Comparison of ENCODE assay signal across 22 cellular contexts in genomic region chrX:42248226-42248625, GRCh38.
"Had no signal": no experiment of that assay in that cellular context is flagged by ENCODE, and none has a peak within 500 bp of the region (broad histone marks: within the 10 kb centered on the region; RNA-seq: fewer than 3 reads in every experiment).

No MANE protein-coding gene starts in this region.

- DNase-seq: activated CD4-positive, alpha-beta memory T cell treated with anti-CD3 and anti-CD28 coated beads, Interleukin-2, amount 10 ng/mL, durations not matched to agents 7 days and 5 days; activated CD4-positive, alpha-beta T cell treated with anti-CD3 and anti-CD28 coated beads for 48 hours; activated CD4-positive, CD25-positive, alpha-beta regulatory T cell; activated CD8-positive, alpha-beta memory T cell treated with anti-CD3 and anti-CD28 coated beads, Interleukin-2, amount 10 ng/mL, durations not matched to agents 7 days and 5 days; activated naive CD4-positive, alpha-beta T cell; activated naive CD8-positive, alpha-beta T cell treated with anti-CD3 and anti-CD28 coated beads for 36 hours; colonic mucosa; endodermal cell; erythroblast; mesendoderm; naive thymus-derived CD4-positive, alpha-beta T cell; right cardiac atrium; stimulated activated naive CD8-positive, alpha-beta T cell treated with anti-CD3 and anti-CD28 coated beads, Interleukin-15, Interleukin-2, amounts not matched to agents 100 U/mL and 50 U/mL, for 24 hours; substantia nigra; T-cell; T1000; tibial artery had no signal

- H3K4me1 ChIP-seq: colonic mucosa, prostate gland, tibial artery had no signal

- ATAC-seq: activated CD8-positive, alpha-beta memory T cell treated with anti-CD3 and anti-CD28 coated beads, Interleukin-2, amount 10 ng/mL, durations not matched to agents 7 days and 5 days; activated T-helper 17 cell treated with anti-CD3 and anti-CD28 coated beads, Interleukin-2, amount 50 U/mL, for 72 hours; naive thymus-derived CD4-positive, alpha-beta T cell; right cardiac atrium; stimulated activated naive CD8-positive, alpha-beta T cell treated with anti-CD3 and anti-CD28 coated beads, Interleukin-15, Interleukin-2, amounts not matched to agents 100 U/mL and 50 U/mL, for 24 hours; T-cell had no signal

- H3K9me3 Mint-ChIP-seq: activated CD4-positive, alpha-beta memory T cell treated with anti-CD3 and anti-CD28 coated beads, Interleukin-2, amount 10 ng/mL, durations not matched to agents 7 days and 5 days; activated naive CD8-positive, alpha-beta T cell treated with anti-CD3 and anti-CD28 coated beads for 36 hours; activated T-helper 17 cell treated with anti-CD3 and anti-CD28 coated beads, Interleukin-2, amount 50 U/mL, for 72 hours; central memory CD8-positive, alpha-beta T cell; T-cell had no signal

- H3K4me1 Mint-ChIP-seq: activated CD4-positive, alpha-beta memory T cell treated with anti-CD3 and anti-CD28 coated beads, Interleukin-2, amount 10 ng/mL, durations not matched to agents 7 days and 5 days; activated CD8-positive, alpha-beta memory T cell treated with anti-CD3 and anti-CD28 coated beads, Interleukin-2, amount 10 ng/mL, durations not matched to agents 7 days and 5 days; activated naive CD8-positive, alpha-beta T cell treated with anti-CD3 and anti-CD28 coated beads for 36 hours; activated T-helper 17 cell treated with anti-CD3 and anti-CD28 coated beads, Interleukin-2, amount 50 U/mL, for 72 hours; central memory CD8-positive, alpha-beta T cell had no signal

- H3K4me3 ChIP-seq: colonic mucosa, prostate gland, skin epidermis, tibial artery had no signal

- H3K4me3 Mint-ChIP-seq: activated CD4-positive, alpha-beta memory T cell treated with anti-CD3 and anti-CD28 coated beads, Interleukin-2, amount 10 ng/mL, durations not matched to agents 7 days and 5 days; activated CD8-positive, alpha-beta memory T cell treated with anti-CD3 and anti-CD28 coated beads, Interleukin-2, amount 10 ng/mL, durations not matched to agents 7 days and 5 days; activated naive CD8-positive, alpha-beta T cell treated with anti-CD3 and anti-CD28 coated beads for 36 hours; activated T-helper 17 cell treated with anti-CD3 and anti-CD28 coated beads, Interleukin-2, amount 50 U/mL, for 72 hours; brain; central memory CD8-positive, alpha-beta T cell; endodermal cell; naive thymus-derived CD4-positive, alpha-beta T cell; T-cell had no signal

- H3K36me3 ChIP-seq: colonic mucosa, prostate gland, tibial artery had no signal

- H3K9me3 ChIP-seq: colonic mucosa, prostate gland, tibial artery had no signal

- H3K27ac ChIP-seq: colonic mucosa, prostate gland, tibial artery had no signal

- H3K27me3 ChIP-seq: colonic mucosa, tibial artery had no signal

- H3K27ac Mint-ChIP-seq: activated CD4-positive, alpha-beta memory T cell treated with anti-CD3 and anti-CD28 coated beads, Interleukin-2, amount 10 ng/mL, durations not matched to agents 7 days and 5 days; activated CD8-positive, alpha-beta memory T cell treated with anti-CD3 and anti-CD28 coated beads, Interleukin-2, amount 10 ng/mL, durations not matched to agents 7 days and 5 days; activated naive CD8-positive, alpha-beta T cell treated with anti-CD3 and anti-CD28 coated beads for 36 hours; activated T-helper 17 cell treated with anti-CD3 and anti-CD28 coated beads, Interleukin-2, amount 50 U/mL, for 72 hours; brain; endodermal cell; T-cell had no signal

- H3K27me3 Mint-ChIP-seq: activated CD4-positive, alpha-beta memory T cell treated with anti-CD3 and anti-CD28 coated beads, Interleukin-2, amount 10 ng/mL, durations not matched to agents 7 days and 5 days; activated CD8-positive, alpha-beta memory T cell treated with anti-CD3 and anti-CD28 coated beads, Interleukin-2, amount 10 ng/mL, durations not matched to agents 7 days and 5 days; brain; central memory CD8-positive, alpha-beta T cell had no signal

- H3K36me3 Mint-ChIP-seq: activated CD8-positive, alpha-beta memory T cell treated with anti-CD3 and anti-CD28 coated beads, Interleukin-2, amount 10 ng/mL, durations not matched to agents 7 days and 5 days; activated naive CD8-positive, alpha-beta T cell treated with anti-CD3 and anti-CD28 coated beads for 36 hours; brain; T-cell had no signal
